9 cellular contexts compared by ENCODE assay signal in genomic region chr10:6498771-6499170, GRCh38.
A peak's percentile ranks its signal among the peaks of the same experiment; 100 is the strongest.
DNase-seq lines count a peak whose midpoint lies in the region; ATAC-seq, FAIRE-seq and TF ChIP-seq lines count a peak whose summit lies in the region.
"Had no signal": no experiment of that assay in that cellular context is flagged by ENCODE, and none has a peak within 500 bp of the region (broad histone marks: within the 10 kb centered on the region; RNA-seq: fewer than 3 reads in every experiment).

No MANE protein-coding gene starts in this region.

- H3K4me1 ChIP-seq in Peyer's patch (no peaks in the 10 kb centered on the region), skeletal muscle tissue (ENCODE audit: control insufficient read depth in 3 of 3, insufficient read depth in 3 of 3, low read length in 3 of 3) (peaks cover 24 to 34% (median 26%) of the 10 kb centered on the region in 3 donors), GM23338 (ENCODE audit: insufficient read depth) (no peaks in the 10 kb centered on the region)
- H3K4me1 ChIP-seq: SJCRH30 had no signal

- H3K4me3 Mint-ChIP-seq in activated T-helper 17 cell treated with anti-CD3 and anti-CD28 coated beads, Interleukin-2, amount 50 U/mL, for 72 hours, result peak overlapping the region; percentile 80
- no peak overlapping the region for H3K4me3 Mint-ChIP-seq in GM23338

- H4K20me1 ChIP-seq in GM23338 (replicated peaks; ENCODE audit: insufficient read depth), result no peaks in the 10 kb centered on the region

- no peak for DNase-seq in GM18507 (ENCODE audit: extremely low spot score, insufficient read length, low read depth)
- DNase-seq in Peyer's patch, result peak in 2 of 3 donors; percentile 28 to 56
- DNase-seq in GM23338 (ENCODE audit: low spot score), result no peak
- no peak for DNase-seq in WERI-Rb-1
- DNase-seq: SJCRH30 had no signal

- H3K27me3 Mint-ChIP-seq in activated T-helper 17 cell treated with anti-CD3 and anti-CD28 coated beads, Interleukin-2, amount 50 U/mL, for 72 hours, result no peaks in the 10 kb centered on the region
- no peaks in the 10 kb centered on the region for H3K27me3 Mint-ChIP-seq in GM23338 (ENCODE audit: insufficient read depth, low read depth, poor library complexity)

- peaks cover 30% of the 10 kb centered on the region for H3K36me3 Mint-ChIP-seq in activated T-helper 17 cell treated with anti-CD3 and anti-CD28 coated beads, Interleukin-2, amount 50 U/mL, for 72 hours (ENCODE audit: low read depth)
- peaks cover 5% of the 10 kb centered on the region; the same call in 1 of the 3 replicates for H3K36me3 Mint-ChIP-seq in GM23338 (ENCODE audit: low read depth)

- no peak overlapping the region for H3K9ac ChIP-seq in skeletal muscle tissue (ENCODE audit: low read depth in 1 of 3, low read length in 3 of 3)

- H3F3A ChIP-seq in GM23338 (replicated peaks; ENCODE audit: low read depth), result no peaks in the 10 kb centered on the region

- H3K27ac ChIP-seq in Peyer's patch (peak overlapping the region in 2 of 4 donors; percentile 13 to 53), skeletal muscle tissue (ENCODE audit: low read depth, low read length) (peak overlapping the region; percentile 96), GM23338 (ENCODE audit: low read depth) (no peak overlapping the region), WERI-Rb-1 (no peak overlapping the region)
- H3K27ac ChIP-seq: SJCRH30, thoracic aorta had no signal

- peak; percentile 74 for ATAC-seq in activated T-helper 17 cell treated with anti-CD3 and anti-CD28 coated beads, Interleukin-2, amount 50 U/mL, for 72 hours (replicated peaks)
- ATAC-seq in GM23338 (no peak), GM21723 (IDR thresholded peaks at IDR 0.05; ENCODE audit: unreplicated experiment) (no peak)

- H3K27me3 ChIP-seq in Peyer's patch (no peaks in the 10 kb centered on the region), skeletal muscle tissue (ENCODE audit: control insufficient read depth in 3 of 3, insufficient read depth in 3 of 3, low read length in 3 of 3) (no peaks in the 10 kb centered on the region), GM23338 (ENCODE audit: insufficient read depth) (no peaks in the 10 kb centered on the region), WERI-Rb-1 (ENCODE audit: insufficient read depth, low read depth, severe bottlenecking) (peaks cover 3% of the 10 kb centered on the region)
- H3K27me3 ChIP-seq: SJCRH30 had no signal

- TF ChIP-seq POLR2A in Peyer's patch (IDR thresholded peaks at IDR 0.05), result no peak

- H3K36me3 ChIP-seq in Peyer's patch (no peaks in the 10 kb centered on the region), skeletal muscle tissue (ENCODE audit: control insufficient read depth in 3 of 3, insufficient read depth in 3 of 3, low read length in 3 of 3) (peaks cover 30 to 49% (median 32%) of the 10 kb centered on the region in 3 donors), GM23338 (ENCODE audit: insufficient read depth) (peaks cover 19% of the 10 kb centered on the region), WERI-Rb-1 (no peaks in the 10 kb centered on the region)
- H3K36me3 ChIP-seq: SJCRH30, thoracic aorta had no signal

- no peaks in the 10 kb centered on the region for H3K9me2 ChIP-seq in GM23338 (ENCODE audit: insufficient read depth)

- peaks cover 42% of the 10 kb centered on the region for H3K4me1 Mint-ChIP-seq in activated T-helper 17 cell treated with anti-CD3 and anti-CD28 coated beads, Interleukin-2, amount 50 U/mL, for 72 hours
- H3K4me1 Mint-ChIP-seq in GM23338, result no peaks in the 10 kb centered on the region

- H3K9me3 ChIP-seq in Peyer's patch (no peaks in the 10 kb centered on the region), skeletal muscle tissue (ENCODE audit: control insufficient read depth in 3 of 3, low read length in 3 of 3) (no peaks in the 10 kb centered on the region), WERI-Rb-1 (ENCODE audit: severe bottlenecking) (no peaks in the 10 kb centered on the region)
- H3K9me3 ChIP-seq: SJCRH30, thoracic aorta had no signal

- no peak overlapping the region for H3K4me2 ChIP-seq in GM23338

- no peaks in the 10 kb centered on the region for H3K9me3 Mint-ChIP-seq in activated T-helper 17 cell treated with anti-CD3 and anti-CD28 coated beads, Interleukin-2, amount 50 U/mL, for 72 hours
- H3K9me3 Mint-ChIP-seq in GM23338, result no peaks in the 10 kb centered on the region

- FAIRE-seq in GM18507 (lab: Jason Lieb, UNC), result peak; percentile 68

- H2AFZ ChIP-seq in GM23338, result no peak overlapping the region

- H3K4me3 ChIP-seq in Peyer's patch, result no peak overlapping the region
- no peak overlapping the region for H3K4me3 ChIP-seq in skeletal muscle tissue (ENCODE audit: low read length in 3 of 3)
- no peak overlapping the region for H3K4me3 ChIP-seq in GM23338
- no peak overlapping the region for H3K4me3 ChIP-seq in WERI-Rb-1 (ENCODE audit: low read depth, low read length)
- H3K4me3 ChIP-seq: SJCRH30, thoracic aorta had no signal

- no peaks in the 10 kb centered on the region for H3K79me2 ChIP-seq in GM23338 (replicated peaks; ENCODE audit: insufficient read depth)

- no peak for TF ChIP-seq CTCF in Peyer's patch (IDR thresholded peaks at IDR 0.05)
- no peak for TF ChIP-seq CTCF in GM23338 (conservative IDR thresholded peaks at IDR 0.05; ENCODE audit: low read depth in 2 of 2)
- no peak for TF ChIP-seq CTCF in WERI-Rb-1 (IDR thresholded peaks at IDR 0.05; ENCODE audit: low read depth, low read length)

- H3K27ac Mint-ChIP-seq in activated T-helper 17 cell treated with anti-CD3 and anti-CD28 coated beads, Interleukin-2, amount 50 U/mL, for 72 hours, result peak overlapping the region; percentile 87
- no peak overlapping the region for H3K27ac Mint-ChIP-seq in GM23338

TF ChIP-seq in GM23338, 12 proteins besides CTCF, POLR2A, EP300 and RAD21:
- TF ChIP-seq CREB1 (CRISPR knock-in tag; IDR thresholded peaks at IDR 0.05; ENCODE audit: low read depth) (no peak), POLR2AphosphoS5 (IDR thresholded peaks at IDR 0.05; ENCODE audit: low read depth) (no peak), ZNF331 (CRISPR knock-in tag; IDR thresholded peaks at IDR 0.05; ENCODE audit: low read depth) (no peak)

Comparison
In these comparisons a context has a peak if more than half of its experiments do, and no peak if none do; other contexts are left out.
1. DNase-seq: peak in Peyer's patch (2 of 3); none in GM18507 (single experiment), GM23338 (single experiment) and WERI-Rb-1 (single experiment).